ENCODE assay signal across 17 cellular contexts in genomic region chr5:142978252-142978651, GRCh38.
DNase-seq lines count a peak whose midpoint lies in the region; ATAC-seq, FAIRE-seq and TF ChIP-seq lines count a peak whose summit lies in the region.
"Had no signal": no experiment of that assay in that cellular context is flagged by ENCODE, and none has a peak within 500 bp of the region (broad histone marks: within the 10 kb centered on the region; RNA-seq: fewer than 3 reads in every experiment).

No MANE protein-coding gene starts in this region.

- no peaks in the 10 kb centered on the region for H3K9me3 Mint-ChIP-seq in CD8-positive, alpha-beta T cell
- peaks cover 3% of the 10 kb centered on the region for H3K9me3 Mint-ChIP-seq in activated CD4-positive, alpha-beta memory T cell treated with anti-CD3 and anti-CD28 coated beads, Interleukin-2, amount 10 ng/mL, durations not matched to agents 7 days and 5 days

- H2AFZ ChIP-seq in ACC112 (ENCODE audit: low read length, unreplicated experiment) (no peak overlapping the region), endothelial cell of umbilical vein (ENCODE audit: low read depth, low read length) (no peak overlapping the region)

- no peak for DNase-seq in CD8-positive, alpha-beta T cell
- DNase-seq in activated CD4-positive, alpha-beta memory T cell treated with anti-CD3 and anti-CD28 coated beads, Interleukin-2, amount 10 ng/mL, durations not matched to agents 7 days and 5 days = no peak
- DNase-seq in endothelial cell of umbilical vein (ENCODE audit: low read depth, low spot score) = no peak
- no peak for DNase-seq in A673 (ENCODE audit: low spot score)
- DNase-seq: activated gamma-delta T cell, BE2C, glutamatergic neuron, midbrain, NCI-H2081, NCI-H69, pancreas, Peyer's patch had no signal

- no peaks in the 10 kb centered on the region for H3K9me1 ChIP-seq in endothelial cell of umbilical vein (replicated peaks; ENCODE audit: control insufficient read depth, extremely low read depth, insufficient read depth, low read length)

- peaks cover 4% of the 10 kb centered on the region for H3K36me3 Mint-ChIP-seq in CD8-positive, alpha-beta T cell
- H3K36me3 Mint-ChIP-seq in activated CD4-positive, alpha-beta memory T cell treated with anti-CD3 and anti-CD28 coated beads, Interleukin-2, amount 10 ng/mL, durations not matched to agents 7 days and 5 days (ENCODE audit: low read depth) = peaks cover 21% of the 10 kb centered on the region

- H4K20me1 ChIP-seq in endothelial cell of umbilical vein (replicated peaks; ENCODE audit: control insufficient read depth, extremely low read depth, insufficient read depth, low read length) = no peaks in the 10 kb centered on the region

- H3K4me1 Mint-ChIP-seq in CD8-positive, alpha-beta T cell (ENCODE audit: low read depth) = peaks cover 80% of the 10 kb centered on the region
- peaks cover 80% of the 10 kb centered on the region for H3K4me1 Mint-ChIP-seq in activated CD4-positive, alpha-beta memory T cell treated with anti-CD3 and anti-CD28 coated beads, Interleukin-2, amount 10 ng/mL, durations not matched to agents 7 days and 5 days

- POLR2A ChIA-PET in CD8-positive, alpha-beta T cell (lab: Charles Lee) = interaction anchor here (1.5 to 1.7 kb wide), 2 partner anchors 12 to 24 kb away, joined by 3 to 9 read pairs; no protein-coding TSS in a partner anchor
- POLR2A ChIA-PET in activated CD4-positive, alpha-beta memory T cell treated with anti-CD3 and anti-CD28 coated beads, Interleukin-2, amount 10 ng/mL, durations not matched to agents 7 days and 5 days (lab: Charles Lee) = interaction anchor here (1.2 kb wide), 2 partner anchors 24 to 31 kb away, joined by 4 to 15 read pairs; no protein-coding TSS in a partner anchor
- POLR2A ChIA-PET in endothelial cell of umbilical vein (lab: Charles Lee) (interaction anchor here (1.3 kb wide), 1 partner anchor 24 kb away, joined by 3 read pairs; no protein-coding TSS in a partner anchor), A673 (lab: Charles Lee; ENCODE audit: low non-redundant PET) (no interaction called here)

- dilution Hi-C loops in endothelial cell of umbilical vein (cut with MboI; ENCODE audit: extremely low pct_ligation_motif_present, low sequenced_read_pairs) = no loop called here

- TF ChIP-seq POLR2A in endothelial cell of umbilical vein (IDR thresholded peaks at IDR 0.05; ENCODE audit: low read depth, low read length) = no peak

- H3K27ac ChIP-seq in ACC112 (ENCODE audit: low read depth, low read length) (peak overlapping the region; percentile 73), endothelial cell of umbilical vein (ENCODE audit: insufficient read depth, low read depth, low read length) (peak overlapping the region; percentile 58), A673 (ENCODE audit: low read depth, low read length, poor library complexity, severe bottlenecking) (no peak overlapping the region)
- H3K27ac ChIP-seq in CD8-positive, alpha-beta T cell (ENCODE audit: low read depth, low read length) = peak overlapping the region; percentile 3
- H3K27ac ChIP-seq: pancreas had no signal

- intact Hi-C loops in CD8-positive, alpha-beta T cell (cut with DNase I, micrococcal nuclease) = no loop called here
- intact Hi-C loops in endothelial cell of umbilical vein (cut with micrococcal nuclease) (no loop called here), A673 (cut with micrococcal nuclease; ENCODE audit: unreplicated experiment) (no loop called here)

- FAIRE-seq in endothelial cell of umbilical vein (lab: Jason Lieb, UNC) = no peak
- FAIRE-seq: pancreas had no signal

- H3K9me3 ChIP-seq in CD8-positive, alpha-beta T cell (ENCODE audit: low read length) = no peaks in the 10 kb centered on the region
- H3K9me3 ChIP-seq in endothelial cell of umbilical vein (replicated peaks; ENCODE audit: control insufficient read depth, insufficient read depth, low read length) = no peaks in the 10 kb centered on the region
- H3K9me3 ChIP-seq in A673 (ENCODE audit: low read depth, low read length, poor library complexity, severe bottlenecking) = no peaks in the 10 kb centered on the region
- H3K9me3 ChIP-seq: BE2C, MG63, pancreas, Peyer's patch had no signal

- no peaks in the 10 kb centered on the region for H3K27me3 Mint-ChIP-seq in CD8-positive, alpha-beta T cell (ENCODE audit: low read depth)
- no peaks in the 10 kb centered on the region for H3K27me3 Mint-ChIP-seq in activated CD4-positive, alpha-beta memory T cell treated with anti-CD3 and anti-CD28 coated beads, Interleukin-2, amount 10 ng/mL, durations not matched to agents 7 days and 5 days

- ATAC-seq in CD8-positive, alpha-beta T cell = no peak
- ATAC-seq in HG03095 (IDR thresholded peaks at IDR 0.05; ENCODE audit: unreplicated experiment) (no peak), HG03457 (IDR thresholded peaks at IDR 0.05; ENCODE audit: unreplicated experiment) (no peak), HG02840 (IDR thresholded peaks at IDR 0.05; ENCODE audit: low FRiP score, unreplicated experiment) (no peak)

- H3K4me2 ChIP-seq in endothelial cell of umbilical vein (ENCODE audit: insufficient read depth, low read length) = peak overlapping the region; percentile 46

- H3K27me3 ChIP-seq in ACC112 (ENCODE audit: insufficient read depth, low read length) (no peaks in the 10 kb centered on the region), endothelial cell of umbilical vein (ENCODE audit: control insufficient read depth in 2 of 2, insufficient read depth in 2 of 2, low read length in 2 of 2) (no peaks in the 10 kb centered on the region), A673 (replicated peaks; ENCODE audit: insufficient read depth, low read depth, low read length, poor library complexity) (no peaks in the 10 kb centered on the region)
- no peaks in the 10 kb centered on the region for H3K27me3 ChIP-seq in CD8-positive, alpha-beta T cell (ENCODE audit: insufficient read depth, low read length)
- H3K27me3 ChIP-seq: BE2C, MG63, pancreas, Peyer's patch had no signal

- no peak overlapping the region for H3K4me3 Mint-ChIP-seq in CD8-positive, alpha-beta T cell
- peak overlapping the region; percentile 5 for H3K4me3 Mint-ChIP-seq in activated CD4-positive, alpha-beta memory T cell treated with anti-CD3 and anti-CD28 coated beads, Interleukin-2, amount 10 ng/mL, durations not matched to agents 7 days and 5 days

- H3K79me2 ChIP-seq in ACC112 (ENCODE audit: control insufficient read depth, insufficient read depth, low read length, unreplicated experiment) (no peaks in the 10 kb centered on the region), endothelial cell of umbilical vein (ENCODE audit: control insufficient read depth, insufficient read depth, low read length) (no peaks in the 10 kb centered on the region)

- no peak overlapping the region for H3K9ac ChIP-seq in endothelial cell of umbilical vein (replicated peaks; ENCODE audit: extremely low read depth, insufficient read depth, low read length)

- H3K4me1 ChIP-seq in ACC112 (ENCODE audit: control insufficient read depth, insufficient read depth, low read length, unreplicated experiment) (peaks cover 57% of the 10 kb centered on the region), endothelial cell of umbilical vein (ENCODE audit: control insufficient read depth, extremely low read depth, insufficient read depth, low read length) (peaks cover 61% of the 10 kb centered on the region), A673 (ENCODE audit: insufficient read depth, low read length, poor library complexity, severe bottlenecking) (peaks cover 39% of the 10 kb centered on the region)
- H3K4me1 ChIP-seq in CD8-positive, alpha-beta T cell (ENCODE audit: insufficient read depth, low read length) = peaks cover 58% of the 10 kb centered on the region

- TF ChIP-seq CTCF in CD8-positive, alpha-beta T cell (IDR thresholded peaks at IDR 0.05) = no peak
- TF ChIP-seq CTCF in endothelial cell of umbilical vein (IDR thresholded peaks at IDR 0.05; ENCODE audit: extremely low read depth in 1 of 2, insufficient read depth in 1 of 2, low read depth in 1 of 2, low read length in 2 of 2) (no peak), A673 (conservative IDR thresholded peaks at IDR 0.05; ENCODE audit: low read depth, low read length) (no peak)

- CTCF ChIA-PET in CD8-positive, alpha-beta T cell (lab: Charles Lee) = no interaction called here
- CTCF ChIA-PET in activated CD4-positive, alpha-beta memory T cell treated with anti-CD3 and anti-CD28 coated beads, Interleukin-2, amount 10 ng/mL, durations not matched to agents 7 days and 5 days (lab: Charles Lee) = interaction anchor here (1.0 kb wide), 1 partner anchor 31 kb away, joined by 3 read pairs; no protein-coding TSS in a partner anchor
- CTCF ChIA-PET in endothelial cell of umbilical vein (lab: Charles Lee) (interaction anchor here (0.6 to 1.0 kb wide), 6 partner anchors 16 to 90 kb away, joined by 3 to 5 read pairs (median 3); no protein-coding TSS in a partner anchor), A673 (lab: Charles Lee) (no interaction called here)

- H3K36me3 ChIP-seq in ACC112 (ENCODE audit: insufficient read depth, low read length) (no peaks in the 10 kb centered on the region), endothelial cell of umbilical vein (ENCODE audit: control insufficient read depth in 2 of 2, extremely low read depth in 1 of 2, insufficient read depth in 2 of 2, low read length in 2 of 2) (no peaks in the 10 kb centered on the region), A673 (ENCODE audit: insufficient read depth, low read length, poor library complexity, severe bottlenecking) (no peaks in the 10 kb centered on the region)
- H3K36me3 ChIP-seq in CD8-positive, alpha-beta T cell (ENCODE audit: insufficient read depth, low read length) = no peaks in the 10 kb centered on the region
- H3K36me3 ChIP-seq: BE2C, MG63, pancreas, Peyer's patch had no signal

- H3K27ac Mint-ChIP-seq in CD8-positive, alpha-beta T cell = peak overlapping the region; percentile 83
- H3K27ac Mint-ChIP-seq in activated CD4-positive, alpha-beta memory T cell treated with anti-CD3 and anti-CD28 coated beads, Interleukin-2, amount 10 ng/mL, durations not matched to agents 7 days and 5 days = peak overlapping the region; percentile 97

- H3K4me3 ChIP-seq in ACC112 (ENCODE audit: low read depth, low read length) (no peak overlapping the region), endothelial cell of umbilical vein (replicated peaks in 1 of 3; ENCODE audit: insufficient read depth in 1 of 3, low read depth in 1 of 3, low read length in 3 of 3) (no peak overlapping the region), A673 (ENCODE audit: low read depth, low read length, poor library complexity, severe bottlenecking) (no peak overlapping the region)
- H3K4me3 ChIP-seq in CD8-positive, alpha-beta T cell (ENCODE audit: low read depth, low read length) = no peak overlapping the region
- H3K4me3 ChIP-seq: MG63, pancreas, Peyer's patch had no signal

- BruUV-seq in endothelial cell of umbilical vein (replicated peaks; lab: Mats Ljungman, UMichigan) = no TSS peak
- BruUV-seq in A673 (replicated peaks; lab: Mats Ljungman, UMichigan) = no TSS peak

TF ChIP-seq in endothelial cell of umbilical vein, 7 proteins besides CTCF, POLR2A, EP300 and RAD21 (continues in another document):
- TF ChIP-seq EZH2 (IDR thresholded peaks at IDR 0.05; ENCODE audit: borderline replicate concordance, low read depth, low read length, severe bottlenecking) = no peak
- no peak for TF ChIP-seq JUN (IDR thresholded peaks at IDR 0.05; ENCODE audit: borderline replicate concordance, insufficient read depth, insufficient read length, low read depth)
- no peak for TF ChIP-seq POLR2AphosphoS5 (IDR thresholded peaks at IDR 0.05; ENCODE audit: insufficient read depth, low read depth, low read length)
- TF ChIP-seq MYC (IDR thresholded peaks at IDR 0.05; ENCODE audit: low read depth, low read length) = no peak

Comparison
In these comparisons a context has a peak if more than half of its experiments do, and no peak if none do; other contexts are left out.
1. CTCF ChIA-PET loops: an anchor here in activated CD4-positive, alpha-beta memory T cell treated with anti-CD3 and anti-CD28 coated beads, Interleukin-2, amount 10 ng/mL, durations not matched to agents 7 days and 5 days (1.0 kb wide) and endothelial cell of umbilical vein (0.6 to 1.0 kb wide); none called in CD8-positive, alpha-beta T cell and A673.